Comparison of ENCODE assay signal across 1 cellular context in the genomic region with DNA sequence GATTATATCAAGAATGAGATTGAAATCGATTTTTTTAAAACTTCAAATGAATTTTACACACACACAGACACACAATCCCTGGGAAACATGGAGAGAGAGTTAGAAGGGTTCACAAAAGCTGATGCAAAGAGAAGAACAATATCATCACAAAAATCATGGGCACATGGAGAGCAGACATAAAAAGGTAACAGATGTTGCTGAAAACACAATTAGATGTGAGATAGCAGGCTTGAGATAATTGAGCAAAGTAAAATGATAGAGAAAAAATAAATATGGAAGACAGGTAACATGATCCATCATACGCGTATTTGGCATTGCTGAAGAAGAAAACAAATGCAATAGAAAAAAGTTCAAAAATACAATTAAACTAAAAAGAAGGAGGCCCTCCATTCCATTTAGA.
TF ChIP-seq lines count a peak whose summit lies in the region.

No MANE protein-coding gene starts in this region.

TF ChIP-seq in H1, 55 proteins besides CTCF, POLR2A, EP300 and RAD21 (continued from another document):
- TF ChIP-seq, protein P1, sequence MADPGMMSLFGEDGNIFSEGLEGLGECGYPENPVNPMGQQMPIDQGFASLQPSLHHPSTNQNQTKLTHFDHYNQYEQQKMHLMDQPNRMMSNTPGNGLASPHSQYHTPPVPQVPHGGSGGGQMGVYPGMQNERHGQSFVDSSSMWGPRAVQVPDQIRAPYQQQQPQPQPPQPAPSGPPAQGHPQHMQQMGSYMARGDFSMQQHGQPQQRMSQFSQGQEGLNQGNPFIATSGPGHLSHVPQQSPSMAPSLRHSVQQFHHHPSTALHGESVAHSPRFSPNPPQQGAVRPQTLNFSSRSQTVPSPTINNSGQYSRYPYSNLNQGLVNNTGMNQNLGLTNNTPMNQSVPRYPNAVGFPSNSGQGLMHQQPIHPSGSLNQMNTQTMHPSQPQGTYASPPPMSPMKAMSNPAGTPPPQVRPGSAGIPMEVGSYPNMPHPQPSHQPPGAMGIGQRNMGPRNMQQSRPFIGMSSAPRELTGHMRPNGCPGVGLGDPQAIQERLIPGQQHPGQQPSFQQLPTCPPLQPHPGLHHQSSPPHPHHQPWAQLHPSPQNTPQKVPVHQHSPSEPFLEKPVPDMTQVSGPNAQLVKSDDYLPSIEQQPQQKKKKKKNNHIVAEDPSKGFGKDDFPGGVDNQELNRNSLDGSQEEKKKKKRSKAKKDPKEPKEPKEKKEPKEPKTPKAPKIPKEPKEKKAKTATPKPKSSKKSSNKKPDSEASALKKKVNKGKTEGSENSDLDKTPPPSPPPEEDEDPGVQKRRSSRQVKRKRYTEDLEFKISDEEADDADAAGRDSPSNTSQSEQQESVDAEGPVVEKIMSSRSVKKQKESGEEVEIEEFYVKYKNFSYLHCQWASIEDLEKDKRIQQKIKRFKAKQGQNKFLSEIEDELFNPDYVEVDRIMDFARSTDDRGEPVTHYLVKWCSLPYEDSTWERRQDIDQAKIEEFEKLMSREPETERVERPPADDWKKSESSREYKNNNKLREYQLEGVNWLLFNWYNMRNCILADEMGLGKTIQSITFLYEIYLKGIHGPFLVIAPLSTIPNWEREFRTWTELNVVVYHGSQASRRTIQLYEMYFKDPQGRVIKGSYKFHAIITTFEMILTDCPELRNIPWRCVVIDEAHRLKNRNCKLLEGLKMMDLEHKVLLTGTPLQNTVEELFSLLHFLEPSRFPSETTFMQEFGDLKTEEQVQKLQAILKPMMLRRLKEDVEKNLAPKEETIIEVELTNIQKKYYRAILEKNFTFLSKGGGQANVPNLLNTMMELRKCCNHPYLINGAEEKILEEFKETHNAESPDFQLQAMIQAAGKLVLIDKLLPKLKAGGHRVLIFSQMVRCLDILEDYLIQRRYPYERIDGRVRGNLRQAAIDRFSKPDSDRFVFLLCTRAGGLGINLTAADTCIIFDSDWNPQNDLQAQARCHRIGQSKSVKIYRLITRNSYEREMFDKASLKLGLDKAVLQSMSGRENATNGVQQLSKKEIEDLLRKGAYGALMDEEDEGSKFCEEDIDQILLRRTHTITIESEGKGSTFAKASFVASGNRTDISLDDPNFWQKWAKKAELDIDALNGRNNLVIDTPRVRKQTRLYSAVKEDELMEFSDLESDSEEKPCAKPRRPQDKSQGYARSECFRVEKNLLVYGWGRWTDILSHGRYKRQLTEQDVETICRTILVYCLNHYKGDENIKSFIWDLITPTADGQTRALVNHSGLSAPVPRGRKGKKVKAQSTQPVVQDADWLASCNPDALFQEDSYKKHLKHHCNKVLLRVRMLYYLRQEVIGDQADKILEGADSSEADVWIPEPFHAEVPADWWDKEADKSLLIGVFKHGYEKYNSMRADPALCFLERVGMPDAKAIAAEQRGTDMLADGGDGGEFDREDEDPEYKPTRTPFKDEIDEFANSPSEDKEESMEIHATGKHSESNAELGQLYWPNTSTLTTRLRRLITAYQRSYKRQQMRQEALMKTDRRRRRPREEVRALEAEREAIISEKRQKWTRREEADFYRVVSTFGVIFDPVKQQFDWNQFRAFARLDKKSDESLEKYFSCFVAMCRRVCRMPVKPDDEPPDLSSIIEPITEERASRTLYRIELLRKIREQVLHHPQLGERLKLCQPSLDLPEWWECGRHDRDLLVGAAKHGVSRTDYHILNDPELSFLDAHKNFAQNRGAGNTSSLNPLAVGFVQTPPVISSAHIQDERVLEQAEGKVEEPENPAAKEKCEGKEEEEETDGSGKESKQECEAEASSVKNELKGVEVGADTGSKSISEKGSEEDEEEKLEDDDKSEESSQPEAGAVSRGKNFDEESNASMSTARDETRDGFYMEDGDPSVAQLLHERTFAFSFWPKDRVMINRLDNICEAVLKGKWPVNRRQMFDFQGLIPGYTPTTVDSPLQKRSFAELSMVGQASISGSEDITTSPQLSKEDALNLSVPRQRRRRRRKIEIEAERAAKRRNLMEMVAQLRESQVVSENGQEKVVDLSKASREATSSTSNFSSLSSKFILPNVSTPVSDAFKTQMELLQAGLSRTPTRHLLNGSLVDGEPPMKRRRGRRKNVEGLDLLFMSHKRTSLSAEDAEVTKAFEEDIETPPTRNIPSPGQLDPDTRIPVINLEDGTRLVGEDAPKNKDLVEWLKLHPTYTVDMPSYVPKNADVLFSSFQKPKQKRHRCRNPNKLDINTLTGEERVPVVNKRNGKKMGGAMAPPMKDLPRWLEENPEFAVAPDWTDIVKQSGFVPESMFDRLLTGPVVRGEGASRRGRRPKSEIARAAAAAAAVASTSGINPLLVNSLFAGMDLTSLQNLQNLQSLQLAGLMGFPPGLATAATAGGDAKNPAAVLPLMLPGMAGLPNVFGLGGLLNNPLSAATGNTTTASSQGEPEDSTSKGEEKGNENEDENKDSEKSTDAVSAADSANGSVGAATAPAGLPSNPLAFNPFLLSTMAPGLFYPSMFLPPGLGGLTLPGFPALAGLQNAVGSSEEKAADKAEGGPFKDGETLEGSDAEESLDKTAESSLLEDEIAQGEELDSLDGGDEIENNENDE (IDR thresholded peaks at IDR 0.05; ENCODE audit: insufficient replicate concordance, low read length), result no peak
TF ChIP-seq in H1: peak in this region for 0.
